In the genomic region with DNA sequence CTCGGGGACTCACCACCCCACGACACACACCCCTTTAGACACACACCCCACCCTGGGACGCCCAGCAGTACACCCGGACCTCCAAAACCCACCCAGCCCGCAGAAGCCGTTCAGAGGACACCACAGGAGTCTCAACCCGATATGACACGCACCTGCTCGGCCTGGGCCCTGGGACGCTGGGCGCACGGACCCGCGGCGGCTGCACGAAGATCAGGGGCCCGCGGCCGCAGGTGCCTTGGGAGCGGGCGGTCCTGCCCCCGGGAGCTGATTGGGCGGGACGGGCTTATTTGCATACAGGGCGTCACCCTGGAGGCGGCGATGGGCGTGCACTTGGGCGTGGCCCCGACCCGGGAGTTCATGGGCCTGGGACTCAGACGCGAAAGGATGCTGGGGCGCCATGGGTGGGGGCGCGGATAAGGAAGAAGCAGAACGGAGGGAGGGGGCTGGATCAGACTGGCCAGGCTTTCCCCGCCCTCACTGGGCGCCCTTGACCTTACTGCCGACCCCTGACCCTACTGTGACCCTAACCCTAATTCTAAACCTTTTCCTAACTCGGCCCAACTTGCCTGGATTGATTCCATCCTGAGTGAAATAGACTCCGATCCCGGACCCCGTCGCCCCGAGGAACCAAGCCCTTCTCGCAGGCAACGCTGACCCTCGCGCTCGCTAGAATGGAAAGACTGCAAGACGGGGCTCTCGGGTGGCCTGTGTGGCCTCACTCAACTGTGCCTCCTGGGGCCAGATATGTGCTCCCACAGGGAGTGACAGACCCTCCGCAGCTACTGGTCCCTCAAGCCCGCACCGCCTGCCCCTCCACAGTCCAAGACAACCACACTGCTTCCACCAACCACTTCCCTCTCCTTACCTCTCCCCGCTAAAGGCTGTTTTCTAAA, we compare ENCODE assay signal across 1 cellular context.
TF ChIP-seq lines count a peak whose summit lies in the region.

A gene (minus strand): TSS at position 211 of the 893 bp plus-strand sequence. CDS start 19,528 bp downstream, outside the sequence.

TF ChIP-seq in HCT116, 20 proteins besides CTCF, POLR2A, EP300 and RAD21 (continued from another document):
- no peak for TF ChIP-seq CEBPB (IDR thresholded peaks at IDR 0.05; ENCODE audit: low read depth)
- TF ChIP-seq YY1 (IDR thresholded peaks at IDR 0.05; ENCODE audit: extremely low read depth, insufficient replicate concordance, low read depth, low read length), result no peak
- no peak for TF ChIP-seq SIN3A (IDR thresholded peaks at IDR 0.05; ENCODE audit: low read depth)
- no peak for TF ChIP-seq ZFX (IDR thresholded peaks at IDR 0.05)
- TF ChIP-seq POLR2AphosphoS5 (IDR thresholded peaks at IDR 0.05; ENCODE audit: low read depth, low read length), result no peak
